In genomic region chr10:102595914-102596313, GRCh38 we compare ENCODE assay signal across 16 cellular contexts. TPM values are rescaled to one million over a fixed set of nuclear protein-coding genes. Genes with fewer than 3 reads are reported as not detected.
A peak's percentile ranks its signal among the peaks of the same experiment; 100 is the strongest.
DNase-seq lines count a peak whose midpoint lies in the region; ATAC-seq and TF ChIP-seq lines count a peak whose summit lies in the region.
"Had no signal": no experiment of that assay in that cellular context is flagged by ENCODE, and none has a peak within 500 bp of the region (broad histone marks: within the 10 kb centered on the region; RNA-seq: fewer than 3 reads in every experiment).

No MANE protein-coding gene starts in this region.

- peak overlapping the region; percentile 15 for H3K27ac Mint-ChIP-seq in activated CD8-positive, alpha-beta memory T cell treated with anti-CD3 and anti-CD28 coated beads, Interleukin-2, amount 10 ng/mL, durations not matched to agents 7 days and 5 days
- H3K27ac Mint-ChIP-seq: activated CD4-positive, alpha-beta T cell treated with anti-CD3 and anti-CD28 coated beads, Interleukin-2, amount 10 ng/mL, durations not matched to agents 24 days and 14 days had no signal

- no peaks in the 10 kb centered on the region for H3K27me3 ChIP-seq in spleen (replicated peaks in 1 of 7)
- H3K27me3 ChIP-seq: brain microvascular endothelial cell had no signal

- no peaks in the 10 kb centered on the region for H3K9me3 Mint-ChIP-seq in activated CD8-positive, alpha-beta memory T cell treated with anti-CD3 and anti-CD28 coated beads, Interleukin-2, amount 10 ng/mL, durations not matched to agents 7 days and 5 days (ENCODE audit: low read depth)
- H3K9me3 Mint-ChIP-seq: activated CD4-positive, alpha-beta T cell treated with anti-CD3 and anti-CD28 coated beads, Interleukin-2, amount 10 ng/mL, durations not matched to agents 24 days and 14 days had no signal

- WGBS in spleen, 5 donors: 86 to 92% (median 87%) methylated on average over 4 of the region's 4 CpGs

- no peak for DNase-seq in activated CD8-positive, alpha-beta memory T cell treated with anti-CD3 and anti-CD28 coated beads, Interleukin-2, amount 10 ng/mL, durations not matched to agents 7 days and 5 days
- DNase-seq in activated CD8-positive, alpha-beta memory T cell treated with anti-CD3 and anti-CD28 coated beads for 24 hours: no peak
- DNase-seq in iPS-NIHi11 (ENCODE audit: low spot score): peak; percentile 36
- DNase-seq in spleen: no peak
- DNase-seq in A172 (ENCODE audit: low spot score): no peak
- no peak for DNase-seq in NCI-H510A (lab: John Stamatoyannopoulos, UW)
- DNase-seq in NCI-H1436 treated with DMSO at 0.1 percent for 48 hours (lab: John Stamatoyannopoulos, UW): no peak
- DNase-seq: activated naive CD4-positive, alpha-beta T cell treated with Interleukin-2 at 50 U/mL for 16 hours; effector CD4-positive, alpha-beta T cell had no signal

- CTCF ChIA-PET in activated CD8-positive, alpha-beta memory T cell treated with anti-CD3 and anti-CD28 coated beads, Interleukin-2, amount 10 ng/mL, durations not matched to agents 7 days and 5 days (lab: Charles Lee): interaction anchor here (0.8 to 1.9 kb wide), 13 partner anchors 10 to 267 kb away, joined by 3 to 18 read pairs (median 4); no protein-coding TSS in a partner anchor

- H3K4me1 Mint-ChIP-seq in activated CD8-positive, alpha-beta memory T cell treated with anti-CD3 and anti-CD28 coated beads, Interleukin-2, amount 10 ng/mL, durations not matched to agents 7 days and 5 days: no peaks in the 10 kb centered on the region

- H3K9me3 ChIP-seq in spleen: no peaks in the 10 kb centered on the region
- H3K9me3 ChIP-seq: SK-N-SH had no signal

- intact Hi-C loops in spleen (cut with DNase I; ENCODE audit: low total_unique reads): no loop called here

- H3K36me3 ChIP-seq in spleen: peaks cover 0 to 91% (median 31%) of the 10 kb centered on the region in 6 donors

- H3K4me3 ChIP-seq in spleen: no peak overlapping the region
- H3K4me3 ChIP-seq: GM23248 had no signal

- H3K27me3 Mint-ChIP-seq in activated CD8-positive, alpha-beta memory T cell treated with anti-CD3 and anti-CD28 coated beads, Interleukin-2, amount 10 ng/mL, durations not matched to agents 7 days and 5 days: no peaks in the 10 kb centered on the region
- H3K27me3 Mint-ChIP-seq: activated CD4-positive, alpha-beta T cell treated with anti-CD3 and anti-CD28 coated beads, Interleukin-2, amount 10 ng/mL, durations not matched to agents 24 days and 14 days had no signal

- H3K27ac ChIP-seq in angular gyrus (ENCODE audit: low read depth, low read length) (peak overlapping the region; percentile 22), spleen (peak overlapping the region in 5 of 8 donors; percentile 36 to 78 (median 64))
- H3K27ac ChIP-seq: 22Rv1, brain microvascular endothelial cell, C4-2B, GM23248 had no signal

- H3K36me3 Mint-ChIP-seq in activated CD8-positive, alpha-beta memory T cell treated with anti-CD3 and anti-CD28 coated beads, Interleukin-2, amount 10 ng/mL, durations not matched to agents 7 days and 5 days: no peaks in the 10 kb centered on the region

- H3K4me1 ChIP-seq in spleen: peaks cover 7 to 57% (median 38%) of the 10 kb centered on the region in 6 donors

- TF ChIP-seq POLR2A in spleen (IDR thresholded peaks at IDR 0.05): no peak

- H3K4me3 Mint-ChIP-seq in activated CD8-positive, alpha-beta memory T cell treated with anti-CD3 and anti-CD28 coated beads, Interleukin-2, amount 10 ng/mL, durations not matched to agents 7 days and 5 days: no peak overlapping the region
- H3K4me3 Mint-ChIP-seq: activated CD4-positive, alpha-beta T cell treated with anti-CD3 and anti-CD28 coated beads, Interleukin-2, amount 10 ng/mL, durations not matched to agents 24 days and 14 days had no signal

- ATAC-seq in activated CD8-positive, alpha-beta memory T cell treated with anti-CD3 and anti-CD28 coated beads, Interleukin-2, amount 10 ng/mL, durations not matched to agents 7 days and 5 days: no peak

- TF ChIP-seq CTCF in spleen (IDR thresholded peaks at IDR 0.05 in 8 of 11, conservative IDR thresholded peaks at IDR 0.05 in 3 of 11): no peak

RNA-seq across cellular contexts. Expression of gene TRIM8, which starts 48.4 kb away (rescaled TPM):
- total RNA-seq in activated CD8-positive, alpha-beta memory T cell treated with anti-CD3 and anti-CD28 coated beads, Interleukin-2, amount 10 ng/mL, durations not matched to agents 7 days and 5 days: 10 to 100 TPM; 58.7 to 86.9 TPM
- total RNA-seq in spleen: 100 to 1,000 TPM in 2 of 7 donors, 10 to 100 TPM in 5; 86.3 to 116 (median 94.9) TPM
- polyA plus RNA-seq in spleen: 10 to 100 TPM; 23.5 to 37.6 (median 27.0) TPM
- total RNA-seq in A172 (2014; rRNA removed; shearing (Covaris generic)): 66.8 and 68.3 TPM in 2 replicates
